In genomic region chr2:64330691-64331429, GRCh38 we compare ENCODE assay signal across 8 cellular contexts.
DNase-seq lines count a peak whose midpoint lies in the region; ATAC-seq and TF ChIP-seq lines count a peak whose summit lies in the region.

No MANE protein-coding gene starts in this region.

- ATAC-seq in HG03520 (IDR thresholded peaks at IDR 0.05; ENCODE audit: unreplicated experiment): no peak

- H3K4me3 ChIP-seq in AG04450 (ENCODE audit: low read depth, low read length): peak overlapping the region; percentile 57
- peak overlapping the region; percentile 58 for H3K4me3 ChIP-seq in coronary artery

- TF ChIP-seq CTCF in AG04450 (IDR thresholded peaks at IDR 0.05; ENCODE audit: low read depth, low read length) (peak; percentile 90), coronary artery (IDR thresholded peaks at IDR 0.05) (peak; percentile 79)

- no peak overlapping the region for H3K27ac ChIP-seq in AG04450 (ENCODE audit: low read depth, low read length)
- H3K27ac ChIP-seq in coronary artery: peak overlapping the region; percentile 71 to 87

- no peaks in the 10 kb centered on the region for H3K36me3 Mint-ChIP-seq in activated CD4-positive, alpha-beta T cell treated with anti-CD3 and anti-CD28 coated beads, Interleukin-2, amount 10 ng/mL, durations not matched to agents 24 days and 14 days (ENCODE audit: low read depth)

- H3K4me1 Mint-ChIP-seq in activated CD4-positive, alpha-beta T cell treated with anti-CD3 and anti-CD28 coated beads, Interleukin-2, amount 10 ng/mL, durations not matched to agents 24 days and 14 days: peaks cover 54% of the 10 kb centered on the region

- POLR2A ChIA-PET in AG04450 (lab: Yijun Ruan, JAX): interaction anchor here (1.1 to 1.4 kb wide), 2 partner anchors 281 to 657 kb away, joined by 3 to 4 read pairs; no protein-coding TSS in a partner anchor

- peak overlapping the region; percentile 50 for H3K4me3 Mint-ChIP-seq in activated CD4-positive, alpha-beta T cell treated with anti-CD3 and anti-CD28 coated beads, Interleukin-2, amount 10 ng/mL, durations not matched to agents 24 days and 14 days

- no peaks in the 10 kb centered on the region for H3K9me3 Mint-ChIP-seq in activated CD4-positive, alpha-beta T cell treated with anti-CD3 and anti-CD28 coated beads, Interleukin-2, amount 10 ng/mL, durations not matched to agents 24 days and 14 days

- H3K27ac Mint-ChIP-seq in activated CD4-positive, alpha-beta T cell treated with anti-CD3 and anti-CD28 coated beads, Interleukin-2, amount 10 ng/mL, durations not matched to agents 24 days and 14 days: peak overlapping the region; percentile 80

- no peaks in the 10 kb centered on the region for H3K27me3 ChIP-seq in AG04450 (ENCODE audit: control insufficient read depth, insufficient read depth, low read length)

- H3K27me3 Mint-ChIP-seq in activated CD4-positive, alpha-beta T cell treated with anti-CD3 and anti-CD28 coated beads, Interleukin-2, amount 10 ng/mL, durations not matched to agents 24 days and 14 days: peaks cover 2% of the 10 kb centered on the region

- DNase-seq in AG04450 (ENCODE audit: low read depth, low spot score) (peak; percentile 80), HCEC 1CT (peak; percentile 78), NCI-H526 (lab: John Stamatoyannopoulos, UW) (peak; percentile 73 to 85), coronary artery (ENCODE audit: low spot score) (peak; percentile 85), left kidney (ENCODE audit: low read depth, low spot score) (peak; percentile 95)
- peak; percentile 92 for DNase-seq in activated CD4-positive, alpha-beta T cell treated with anti-CD3 and anti-CD28 coated beads, Interleukin-2, amount 10 ng/mL, durations not matched to agents 24 days and 14 days
- DNase-seq in stimulated activated CD4-positive, alpha-beta T cell treated with anti-CD3 and anti-CD28 coated beads, Interleukin-1b, Interleukin-23, amount 100 ng/mL, for 24 hours (ENCODE audit: low read depth in 4 of 4, low spot score in 1 of 4): peak; percentile 65 to 76 (median 70)

- no peaks in the 10 kb centered on the region for H3K9me3 ChIP-seq in AG04450 (ENCODE audit: control insufficient read depth, insufficient read depth, low read length)

- CTCF ChIA-PET in AG04450 (lab: Charles Lee): interaction anchor here (0.5 to 9.7 kb wide), 86 partner anchors 9 to 1243 kb away, joined by 3 to 222 read pairs (median 4); partner anchors contain the start of gene AFTPH

- intact Hi-C loops in activated CD4-positive, alpha-beta T cell treated with anti-CD3 and anti-CD28 coated beads, Interleukin-2, amount 10 ng/mL, durations not matched to agents 24 days and 14 days (cut with micrococcal nuclease): loop anchor here (1.0 to 2.0 kb wide), 3 partner anchors 157 to 542 kb away; no protein-coding TSS in a partner anchor
